8 cellular contexts compared by ENCODE assay signal in genomic region chr1:156504821-156505678, GRCh38. TPM values are rescaled to one million over a fixed set of nuclear protein-coding genes. Genes with fewer than 3 reads are reported as not detected.
DNase-seq lines count a peak whose midpoint lies in the region; ATAC-seq and TF ChIP-seq lines count a peak whose summit lies in the region.

No MANE protein-coding gene starts in this region.

- POLR2A ChIA-PET in PC-3 (lab: Charles Lee; ENCODE audit: unreplicated experiment), result interaction anchor here (0.6 to 1.2 kb wide), 4 partner anchors 48 to 223 kb away, joined by 3 to 7 read pairs (median 3); partner anchors contain the start of gene SMG5

- BruUV-seq in PC-3 (replicated peaks; lab: Mats Ljungman, UMichigan), result no TSS peak

- peak overlapping the region; percentile 96 for H3K27ac ChIP-seq in PC-3 (ENCODE audit: low read length)

- intact Hi-C loops in PC-3 (cut with micrococcal nuclease), result loop anchor here (1.0 kb wide), 2 partner anchors 48 to 66 kb away; no protein-coding TSS in a partner anchor

- peak overlapping the region; percentile 98 for H3K9ac ChIP-seq in PC-3 (ENCODE audit: low read length)

- CTCF ChIA-PET in PC-3 (lab: Charles Lee), result interaction anchor here (0.6 to 1.1 kb wide), 2 partner anchors 10 to 119 kb away, joined by 3 to 4 read pairs; no protein-coding TSS in a partner anchor

- no peaks in the 10 kb centered on the region for H3F3A ChIP-seq in PC-3 (ENCODE audit: low read length, unreplicated experiment)

- H2AFZ ChIP-seq in PC-3 (ENCODE audit: low read length), result peak overlapping the region; percentile 76

- peaks cover 5% of the 10 kb centered on the region for H3K79me2 ChIP-seq in PC-3 (ENCODE audit: low read length)

- peak overlapping the region; percentile 68 for H3K4me2 ChIP-seq in PC-3 (ENCODE audit: low read length)

- H3K9me2 ChIP-seq in PC-3 (replicated peaks; ENCODE audit: low read length), result no peaks in the 10 kb centered on the region

- DNase-seq in COLO668 (lab: John Stamatoyannopoulos, UW; ENCODE audit: unreplicated experiment) (peak; percentile 98), PC-3 (peak; percentile 99), epithelial cell of proximal tubule (ENCODE audit: low read depth) (peak; percentile 88), mucosa of gallbladder (ENCODE audit: low spot score) (peak; percentile 100)
- DNase-seq in Jurkat, Clone E6-1 (ENCODE audit: low read depth, low spot score), result peak; percentile 98
- peak; percentile 96 for DNase-seq in activated T-cell treated with anti-CD3 and anti-CD28 coated beads, Interleukin-2, amount 50 U/mL, for 1 hour
- peak; percentile 95 to 97 for DNase-seq in stimulated activated CD8-positive, alpha-beta memory T cell treated with anti-CD3 and anti-CD28 coated beads, Interleukin-4, amount 100 ng/mL, for 1 hour (ENCODE audit: low read depth in 2 of 2, low spot score in 1 of 2)

- no peaks in the 10 kb centered on the region for H3K27me3 ChIP-seq in PC-3 (ENCODE audit: low read length)

- no peak for TF ChIP-seq CTCF in PC-3 (conservative IDR thresholded peaks at IDR 0.05; ENCODE audit: low read depth, low read length)
- TF ChIP-seq CTCF in epithelial cell of proximal tubule (conservative IDR thresholded peaks at IDR 0.05; ENCODE audit: low read depth, low read length), result no peak

- no peaks in the 10 kb centered on the region for H4K20me1 ChIP-seq in PC-3 (ENCODE audit: low read length)

- H3K4me1 ChIP-seq in PC-3 (ENCODE audit: insufficient read depth, low read length), result peaks cover 49% of the 10 kb centered on the region

- peak overlapping the region; percentile 48 for H3K4me3 ChIP-seq in Jurkat, Clone E6-1 (ENCODE audit: low read length)
- H3K4me3 ChIP-seq in PC-3 (ENCODE audit: low read length) (peak overlapping the region; percentile 38; the same call in 1 of the 2 replicates), epithelial cell of proximal tubule (ENCODE audit: low read depth, low read length) (peak overlapping the region; percentile 51)

- ATAC-seq in GM21390 (IDR thresholded peaks at IDR 0.05; ENCODE audit: unreplicated experiment) (peak; percentile 32), PC-3 (peak; percentile 14)

- no peaks in the 10 kb centered on the region for H3K9me3 ChIP-seq in PC-3 (ENCODE audit: low read length)

- no peaks in the 10 kb centered on the region for H3K36me3 ChIP-seq in PC-3 (ENCODE audit: low read depth, low read length)

RNA-seq across cellular contexts. Expression of gene MEF2D, which starts 4.5 kb away (rescaled TPM):
- polyA plus RNA-seq in Jurkat, Clone E6-1 (2012; ENCODE audit: insufficient read depth, insufficient read length), result 16.9 TPM
- total RNA-seq in PC-3 (2014; rRNA removed), result 17.3 and 27.4 TPM in 2 replicates
- total RNA-seq in epithelial cell of proximal tubule, result 10.6 and 10.7 TPM in 2 replicates
- total RNA-seq in mucosa of gallbladder, result 57.8 TPM

Comparison
In these comparisons a context has a peak if more than half of its experiments do, and no peak if none do; other contexts are left out.
1. Peak in every context shown above with its lines: DNase-seq, ATAC-seq, H3K4me3 ChIP-seq and H3K27ac ChIP-seq.